Comparison of ENCODE assay signal across 8 cellular contexts in the genomic region with DNA sequence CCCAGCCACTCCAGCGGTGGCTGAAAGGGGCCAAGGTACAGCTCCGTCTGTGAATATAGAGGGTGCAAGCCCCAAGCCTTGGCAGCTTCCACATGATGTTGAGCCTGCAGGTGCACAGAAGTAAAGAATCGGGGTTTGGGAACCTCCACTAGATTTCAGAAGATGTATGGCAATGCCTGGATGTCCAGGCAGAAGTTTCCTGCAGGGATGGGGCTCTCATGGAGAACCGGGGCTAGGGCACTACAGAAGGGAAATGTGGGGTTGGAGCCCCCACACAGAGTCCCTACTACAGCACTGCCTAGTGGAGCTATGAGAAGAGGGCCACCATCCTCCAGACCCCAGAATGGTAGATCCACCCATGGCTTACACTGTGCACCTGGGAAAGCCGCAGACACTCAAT.
"Had no signal": no experiment of that assay in that cellular context is flagged by ENCODE, and none has a peak within 500 bp of the region (broad histone marks: within the 10 kb centered on the region; RNA-seq: fewer than 3 reads in every experiment).

No MANE protein-coding gene starts in this region.

- ATAC-seq: HepG2 had no signal

- DNase-seq: IMR-90, Karpas-422, KBM-7, KG1 had no signal

- H3K4me2 ChIP-seq: KMS-11 had no signal

- FAIRE-seq: HepG2, HTR-8/SVneo had no signal

- H3K27ac ChIP-seq: HL-60, KMS-11 had no signal

- H3K9ac ChIP-seq: KMS-11 had no signal
